ENCODE assay signal across 34 cellular contexts in genomic region chr9:110293246-110293645, GRCh38. TPM values are rescaled to one million over a fixed set of nuclear protein-coding genes. Genes with fewer than 3 reads are reported as not detected.
"Had no signal": no experiment of that assay in that cellular context is flagged by ENCODE, and none has a peak within 500 bp of the region (broad histone marks: within the 10 kb centered on the region; RNA-seq: fewer than 3 reads in every experiment).

No MANE protein-coding gene starts in this region.

- H3K36me3 ChIP-seq: gastrocnemius medialis, heart left ventricle, left lung, prostate gland, right atrium auricular region, sigmoid colon, stomach, thyroid gland, vagina had no signal

- DNase-seq: cortex of kidney; effector memory CD8-positive, alpha-beta T cell; gastrocnemius medialis; heart left ventricle; left cardiac atrium; left lung; mesendoderm; midbrain; naive thymus-derived CD8-positive, alpha-beta T cell; nephron progenitor cell; nucleus accumbens; sigmoid colon; stimulated activated CD4-positive, alpha-beta T cell treated with anti-CD3 and anti-CD28 coated beads, Interleukin-2, amount 100 ng/mL, for 24 hours; stimulated activated CD4-positive, alpha-beta T cell treated with anti-CD3 and anti-CD28 coated beads, Interleukin-4, amount 100 ng/mL, for 24 hours; stimulated activated naive CD4-positive, alpha-beta T cell treated with Interleukin-2 at 50 U/mL for 16 hours; stomach; thyroid gland; trophoblast cell had no signal

- H3K4me3 ChIP-seq: gastrocnemius medialis, heart left ventricle, hepatocyte, left lung, prostate gland, right atrium auricular region, sigmoid colon, stomach, thyroid gland, vagina had no signal

- H3K27ac ChIP-seq: gastrocnemius medialis, heart left ventricle, hepatocyte, left lung, prostate gland, right atrium auricular region, sigmoid colon, stomach, thyroid gland, vagina had no signal

- ATAC-seq: effector memory CD8-positive, alpha-beta T cell; gastrocnemius medialis; heart left ventricle; left cardiac atrium; left lung; naive thymus-derived CD8-positive, alpha-beta T cell; stimulated activated effector memory CD8-positive, alpha-beta T cell treated with anti-CD3 and anti-CD28 coated beads, Interleukin-12 subunit alpha, Interleukin-12 subunit beta, amount 100 ng/mL, for 72 hours had no signal

- H3K4me1 ChIP-seq: gastrocnemius medialis, heart left ventricle, left lung, prostate gland, right atrium auricular region, sigmoid colon, stomach, thyroid gland, vagina had no signal

- H3K9me3 ChIP-seq: gastrocnemius medialis, heart left ventricle, left lung, prostate gland, right atrium auricular region, sigmoid colon, stomach, thyroid gland, vagina had no signal

- H3K27me3 ChIP-seq: gastrocnemius medialis, heart left ventricle, hepatocyte, left lung, right atrium auricular region, sigmoid colon, stomach, thyroid gland, vagina had no signal

RNA-seq across cellular contexts. Expression of gene TXNDC8, which starts 44.4 kb away (rescaled TPM):
- total RNA-seq: dermis microvascular lymphatic vessel endothelial cell; fibroblast of villous mesenchyme; gastrocnemius medialis; heart left ventricle; hepatocyte; kidney epithelial cell; left cardiac atrium; left lung; lower leg skin; lung microvascular endothelial cell; myocyte; naive thymus-derived CD8-positive, alpha-beta T cell; osteocyte; prostate gland; right atrium auricular region; sigmoid colon; skeletal muscle tissue; stomach; subcutaneous adipose tissue; temporal lobe; thyroid gland; ureter; vagina had no signal
- polyA plus RNA-seq: heart left ventricle; hepatocyte; naive thymus-derived CD8-positive, alpha-beta T cell; sigmoid colon; stomach had no signal
